8 cellular contexts compared by ENCODE assay signal in genomic region chr5:93677344-93678021, GRCh38.
DNase-seq lines count a peak whose midpoint lies in the region; ATAC-seq and TF ChIP-seq lines count a peak whose summit lies in the region.

No MANE protein-coding gene starts in this region.

- no peak overlapping the region for H4K5ac ChIP-seq in mesendoderm (ENCODE audit: low read length)

- H3K4me3 ChIP-seq in mesendoderm (ENCODE audit: low read length): no peak overlapping the region

- H3K27ac ChIP-seq in mesendoderm (ENCODE audit: low read depth, low read length): no peak overlapping the region

- H3K23ac ChIP-seq in mesendoderm (ENCODE audit: low read length): no peak overlapping the region

- H3K56ac ChIP-seq in mesendoderm (ENCODE audit: low read length): no peak overlapping the region

- H2BK15ac ChIP-seq in mesendoderm (replicated peaks; ENCODE audit: low read depth): no peak overlapping the region

- no peak overlapping the region for H3K9ac ChIP-seq in mesendoderm (ENCODE audit: low read length)

- no peak for TF ChIP-seq CTCF in chondrocyte (IDR thresholded peaks at IDR 0.05)

- WGBS in mesendoderm (ENCODE audit: extremely low coverage, insufficient coverage, low lambda C conversion rate): no CpG with 5 or more reads among the region's 9 CpGs

- H2BK120ac ChIP-seq in mesendoderm (ENCODE audit: low read depth, low read length): no peak overlapping the region

- no peak for TF ChIP-seq POLR2A in GM18505 (IDR thresholded peaks at IDR 0.05; ENCODE audit: borderline replicate concordance, extremely low read depth, insufficient read depth, insufficient read length)

- no peak overlapping the region for H2BK5ac ChIP-seq in mesendoderm (ENCODE audit: low read length)

- H2AK5ac ChIP-seq in mesendoderm (ENCODE audit: low read length): no peak overlapping the region

- ATAC-seq in activated T-helper 17 cell treated with anti-CD3 and anti-CD28 coated beads, Interleukin-2, amount 50 U/mL, for 72 hours (replicated peaks): no peak
- ATAC-seq in HG02623 (IDR thresholded peaks at IDR 0.05; ENCODE audit: unreplicated experiment): no peak
- ATAC-seq in GM18505 (IDR thresholded peaks at IDR 0.05; ENCODE audit: unreplicated experiment): no peak

- H3K4ac ChIP-seq in mesendoderm (ENCODE audit: low read depth, low read length): no peak overlapping the region

- H4K8ac ChIP-seq in mesendoderm (ENCODE audit: low read depth, low read length): no peak overlapping the region

- H3K4me1 Mint-ChIP-seq in chondrocyte (ENCODE audit: low read depth): peaks cover 41% of the 10 kb centered on the region
- no peaks in the 10 kb centered on the region for H3K4me1 Mint-ChIP-seq in activated T-helper 17 cell treated with anti-CD3 and anti-CD28 coated beads, Interleukin-2, amount 50 U/mL, for 72 hours

- no peaks in the 10 kb centered on the region for H3K9me3 Mint-ChIP-seq in chondrocyte (ENCODE audit: low read depth)
- H3K9me3 Mint-ChIP-seq in activated T-helper 17 cell treated with anti-CD3 and anti-CD28 coated beads, Interleukin-2, amount 50 U/mL, for 72 hours: no peaks in the 10 kb centered on the region

- DNase-seq in EH (ENCODE audit: low read depth): peak; percentile 97
- DNase-seq in NCI-H345 (lab: John Stamatoyannopoulos, UW): peak; percentile 67
- no peak for DNase-seq in chondrocyte (ENCODE audit: low spot score)
- DNase-seq in mesendoderm: peak; percentile 79
- no peak for DNase-seq in T-helper 2 cell

- H3K4me2 ChIP-seq in mesendoderm (ENCODE audit: low read length): no peak overlapping the region

- H3K36me3 Mint-ChIP-seq in chondrocyte (ENCODE audit: low read depth): no peaks in the 10 kb centered on the region
- peaks cover 5% of the 10 kb centered on the region for H3K36me3 Mint-ChIP-seq in activated T-helper 17 cell treated with anti-CD3 and anti-CD28 coated beads, Interleukin-2, amount 50 U/mL, for 72 hours (ENCODE audit: low read depth)

- H3K27me3 ChIP-seq in mesendoderm (ENCODE audit: insufficient read depth, low read length, poor library complexity): no peaks in the 10 kb centered on the region

- H3K36me3 ChIP-seq in mesendoderm (ENCODE audit: control insufficient read depth, insufficient read depth, low read length): no peaks in the 10 kb centered on the region

- peaks cover 4% of the 10 kb centered on the region for H3K27me3 Mint-ChIP-seq in chondrocyte (ENCODE audit: low read depth)
- H3K27me3 Mint-ChIP-seq in activated T-helper 17 cell treated with anti-CD3 and anti-CD28 coated beads, Interleukin-2, amount 50 U/mL, for 72 hours: no peaks in the 10 kb centered on the region

- no peaks in the 10 kb centered on the region for H3K79me1 ChIP-seq in mesendoderm (ENCODE audit: low read length)

- H3K27ac Mint-ChIP-seq in chondrocyte (ENCODE audit: unreplicated experiment): peak overlapping the region; percentile 24
- H3K27ac Mint-ChIP-seq in activated T-helper 17 cell treated with anti-CD3 and anti-CD28 coated beads, Interleukin-2, amount 50 U/mL, for 72 hours: no peak overlapping the region

- peak overlapping the region; percentile 0 for H3K4me3 Mint-ChIP-seq in chondrocyte (ENCODE audit: unreplicated experiment)
- no peak overlapping the region for H3K4me3 Mint-ChIP-seq in activated T-helper 17 cell treated with anti-CD3 and anti-CD28 coated beads, Interleukin-2, amount 50 U/mL, for 72 hours

- H3K18ac ChIP-seq in mesendoderm (ENCODE audit: low read length): no peak overlapping the region

- no peaks in the 10 kb centered on the region for H3K79me2 ChIP-seq in mesendoderm (ENCODE audit: control insufficient read depth, insufficient read depth, low read length)

- H3K4me1 ChIP-seq in mesendoderm (ENCODE audit: control insufficient read depth, low read depth, low read length): peaks cover 4% of the 10 kb centered on the region

Comparison
In these comparisons a context has a peak if more than half of its experiments do, and no peak if none do; other contexts are left out.
1. DNase-seq: peak in EH (single experiment), NCI-H345 (single experiment) and mesendoderm (single experiment); none in chondrocyte (single experiment) and T-helper 2 cell (0 of 5).